ENCODE assay signal across 16 cellular contexts in the genomic region with DNA sequence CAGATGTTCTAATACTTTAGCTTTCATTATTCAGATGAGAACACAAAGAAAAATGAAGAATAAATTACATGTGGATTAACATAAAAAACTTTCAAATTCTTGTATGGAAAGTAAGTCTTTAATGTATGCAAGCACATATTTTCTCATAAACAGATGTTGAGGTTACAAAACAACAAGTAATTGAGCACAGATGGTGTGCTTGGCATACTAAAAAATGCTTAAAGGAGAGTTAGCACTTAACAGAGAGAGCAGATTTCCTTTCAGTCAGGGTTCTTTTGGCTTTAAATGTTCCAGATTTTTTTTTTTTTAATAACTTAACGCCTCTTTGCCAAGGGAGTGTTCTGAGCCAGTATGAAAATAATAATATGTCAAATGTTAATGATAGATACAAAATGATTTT.
A peak's percentile ranks its signal among the peaks of the same experiment; 100 is the strongest.
DNase-seq lines count a peak whose midpoint lies in the region; TF ChIP-seq lines count a peak whose summit lies in the region.
"Had no signal": no experiment of that assay in that cellular context is flagged by ENCODE, and none has a peak within 500 bp of the region (broad histone marks: within the 10 kb centered on the region; RNA-seq: fewer than 3 reads in every experiment).

No MANE protein-coding gene starts in this region.

- H3K4me1 ChIP-seq in A673 (ENCODE audit: insufficient read depth, low read length, poor library complexity, severe bottlenecking) = peaks cover 19% of the 10 kb centered on the region
- no peaks in the 10 kb centered on the region for H3K4me1 ChIP-seq in neural progenitor cell

- in situ Hi-C loops in G401 (cut with HindIII; ENCODE audit: low sequenced_read_pairs) = no loop called here
- in situ Hi-C loops in ACHN (cut with HindIII; ENCODE audit: low pct_ligation_motif_present, low pct_unique_long_range_greater_than_20kb, low sequenced_read_pairs) = no loop called here

- POLR2A ChIA-PET in A673 (lab: Charles Lee; ENCODE audit: low non-redundant PET) = no interaction called here

- peak; percentile 63 for DNase-seq in A673 (ENCODE audit: low spot score)
- DNase-seq in G401 (ENCODE audit: low spot score) = peak; percentile 62
- DNase-seq in NCI-H69 (lab: John Stamatoyannopoulos, UW) = peak; percentile 32
- peak; percentile 20 for DNase-seq in fibroblast of the aortic adventitia (ENCODE audit: low read depth)
- no peak for DNase-seq in neural progenitor cell (ENCODE audit: low spot score)
- DNase-seq in stimulated activated CD4-positive, alpha-beta T cell treated with anti-CD3 and anti-CD28 coated beads, Interleukin-4, amount 100 ng/mL, for 4 hours = no peak
- no peak for DNase-seq in activated gamma-delta T cell treated with Interleukin-2 at 50 U/mL for 16 hours
- DNase-seq in ACHN = no peak
- DNase-seq: 8988T, COR-L47, DMS53, HCEC 1CT, NCI-H1105, NCI-H2029, NCI-H526 treated with DMSO at 0.1 percent for 48 hours, Right ventricle myocardium superior had no signal

- H3K9ac ChIP-seq in neural progenitor cell = no peak overlapping the region

- no peak for TF ChIP-seq CTCF in A673 (conservative IDR thresholded peaks at IDR 0.05; ENCODE audit: low read depth, low read length)
- TF ChIP-seq CTCF in fibroblast of the aortic adventitia (IDR thresholded peaks at IDR 0.05; ENCODE audit: insufficient read depth, low read length) = no peak
- TF ChIP-seq CTCF in neural progenitor cell (IDR thresholded peaks at IDR 0.05) = no peak

- no peaks in the 10 kb centered on the region for H4K20me1 ChIP-seq in neural progenitor cell (ENCODE audit: low read depth)

- H3K27ac Mint-ChIP-seq in neural progenitor cell = no peak overlapping the region

- H3K79me2 ChIP-seq in neural progenitor cell (ENCODE audit: low read depth) = no peaks in the 10 kb centered on the region

- H3K9me3 ChIP-seq in A673 (ENCODE audit: low read depth, low read length, poor library complexity, severe bottlenecking) (no peaks in the 10 kb centered on the region), neural progenitor cell (ENCODE audit: low read depth) (no peaks in the 10 kb centered on the region)

- no peaks in the 10 kb centered on the region for H3F3A ChIP-seq in neural progenitor cell (ENCODE audit: low read depth)

- CTCF ChIA-PET in A673 (lab: Charles Lee) = no interaction called here

- H3K4me3 ChIP-seq in A673 (ENCODE audit: low read depth, low read length, poor library complexity, severe bottlenecking) (no peak overlapping the region), fibroblast of the aortic adventitia (ENCODE audit: low read depth, low read length) (no peak overlapping the region), neural progenitor cell (no peak overlapping the region)

- BruUV-seq in A673 (replicated peaks; lab: Mats Ljungman, UMichigan) = no TSS peak

- H3K4me1 Mint-ChIP-seq in neural progenitor cell = no peaks in the 10 kb centered on the region

- no peak overlapping the region for H3K4me2 ChIP-seq in neural progenitor cell

- H3K9me3 Mint-ChIP-seq in neural progenitor cell = no peaks in the 10 kb centered on the region

- H3K27me3 ChIP-seq in A673 (replicated peaks; ENCODE audit: insufficient read depth, low read depth, low read length, poor library complexity) = no peaks in the 10 kb centered on the region
- H3K27me3 ChIP-seq in neural progenitor cell = no peaks in the 10 kb centered on the region

- H3K27ac ChIP-seq in A673 (ENCODE audit: low read depth, low read length, poor library complexity, severe bottlenecking) (no peak overlapping the region), neural progenitor cell (no peak overlapping the region)

- no peak overlapping the region for H2AFZ ChIP-seq in neural progenitor cell (replicated peaks)

- peaks cover 2% of the 10 kb centered on the region for H3K27me3 Mint-ChIP-seq in neural progenitor cell (ENCODE audit: insufficient read depth, low read depth)

- H3K36me3 ChIP-seq in A673 (ENCODE audit: insufficient read depth, low read length, poor library complexity, severe bottlenecking) (no peaks in the 10 kb centered on the region), neural progenitor cell (no peaks in the 10 kb centered on the region)

- H3K4me3 Mint-ChIP-seq in neural progenitor cell = no peak overlapping the region

- intact Hi-C loops in A673 (cut with micrococcal nuclease; ENCODE audit: unreplicated experiment) = no loop called here

- H3K36me3 Mint-ChIP-seq in neural progenitor cell = no peaks in the 10 kb centered on the region

Comparison
In these comparisons a context has a peak if more than half of its experiments do, and no peak if none do; other contexts are left out.
1. DNase-seq: peak in A673 (single experiment), G401 (single experiment), NCI-H69 (single experiment) and fibroblast of the aortic adventitia (single experiment); none in neural progenitor cell (single experiment), stimulated activated CD4-positive, alpha-beta T cell treated with anti-CD3 and anti-CD28 coated beads, Interleukin-4, amount 100 ng/mL, for 4 hours (0 of 2), activated gamma-delta T cell treated with Interleukin-2 at 50 U/mL for 16 hours (single experiment) and ACHN (single experiment).